Comparison of ENCODE assay signal across 29 cellular contexts in the genomic region with DNA sequence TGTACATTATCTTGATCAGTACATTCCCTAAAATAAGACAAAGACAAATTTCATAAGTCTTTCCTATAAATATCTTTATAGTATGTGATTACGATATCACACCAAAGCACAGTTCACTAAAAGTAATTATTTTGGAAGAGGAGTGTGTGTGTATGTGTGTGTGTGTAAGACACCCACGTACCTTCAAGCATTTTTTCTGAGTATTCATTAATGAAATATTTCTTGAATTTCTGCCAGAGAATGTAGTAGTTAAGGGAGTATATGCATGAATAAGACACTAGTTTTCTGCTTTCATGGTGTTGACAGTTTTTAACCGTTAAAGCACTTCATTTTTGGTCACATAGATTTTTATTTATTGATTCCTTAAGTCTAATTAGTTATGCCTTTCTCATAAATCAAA.
"Had no signal": no experiment of that assay in that cellular context is flagged by ENCODE, and none has a peak within 500 bp of the region (broad histone marks: within the 10 kb centered on the region; RNA-seq: fewer than 3 reads in every experiment).

No MANE protein-coding gene starts in this region.

- H3K27ac ChIP-seq: ovary, sigmoid colon, thyroid gland, upper lobe of right lung had no signal

- H3K9me3 Mint-ChIP-seq: activated CD4-positive, alpha-beta memory T cell treated with anti-CD3 and anti-CD28 coated beads, Interleukin-2, amount 10 ng/mL, durations not matched to agents 7 days and 5 days; activated CD4-positive, alpha-beta T cell treated with anti-CD3 and anti-CD28 coated beads, Interleukin-2, amount 10 ng/mL, durations not matched to agents 7 days and 5 days; activated naive CD4-positive, alpha-beta T cell treated with anti-CD3 and anti-CD28 coated beads, Interleukin-2, amount 10 ng/mL, durations not matched to agents 7 days and 5 days; activated naive CD8-positive, alpha-beta T cell treated with anti-CD3 and anti-CD28 coated beads, Interleukin-2, amount 10 ng/mL, durations not matched to agents 7 days and 5 days; activated T-cell treated with anti-CD3 and anti-CD28 coated beads, Interleukin-2, amount 50 U/mL, for 24 hours; effector memory CD8-positive, alpha-beta T cell; naive B cell; stimulated activated memory B cell treated with anti-CD40 and anti-IgM and Interleukin-4, amounts not matched to agents 10 μg/mL and 1 μg/mL and 100 μg/mL, for 72 hours; stimulated activated naive CD8-positive, alpha-beta T cell treated with anti-CD3 and anti-CD28 coated beads, Interleukin-15, amount 100 ng/mL, for 72 hours had no signal

- ATAC-seq: effector memory CD8-positive, alpha-beta T cell; stimulated activated memory B cell treated with anti-CD40 and anti-IgM and Interleukin-4, amounts not matched to agents 10 μg/mL and 1 μg/mL and 100 μg/mL, for 72 hours; stimulated activated naive CD8-positive, alpha-beta T cell treated with anti-CD3 and anti-CD28 coated beads, Interleukin-15, amount 100 ng/mL, for 72 hours; upper lobe of right lung had no signal

- H3K36me3 Mint-ChIP-seq: activated naive CD4-positive, alpha-beta T cell treated with anti-CD3 and anti-CD28 coated beads, Interleukin-2, amount 10 ng/mL, durations not matched to agents 7 days and 5 days; activated naive CD8-positive, alpha-beta T cell treated with anti-CD3 and anti-CD28 coated beads, Interleukin-2, amount 10 ng/mL, durations not matched to agents 7 days and 5 days; mesothelial cell of epicardium; naive B cell; stimulated activated memory B cell treated with anti-CD40 and anti-IgM and Interleukin-4, amounts not matched to agents 10 μg/mL and 1 μg/mL and 100 μg/mL, for 72 hours had no signal

- H3K4me3 Mint-ChIP-seq: activated CD4-positive, alpha-beta memory T cell treated with anti-CD3 and anti-CD28 coated beads, Interleukin-2, amount 10 ng/mL, durations not matched to agents 7 days and 5 days; activated CD4-positive, alpha-beta T cell treated with anti-CD3 and anti-CD28 coated beads, Interleukin-2, amount 10 ng/mL, durations not matched to agents 7 days and 5 days; activated naive CD4-positive, alpha-beta T cell treated with anti-CD3 and anti-CD28 coated beads, Interleukin-2, amount 10 ng/mL, durations not matched to agents 7 days and 5 days; activated naive CD8-positive, alpha-beta T cell treated with anti-CD3 and anti-CD28 coated beads, Interleukin-2, amount 10 ng/mL, durations not matched to agents 7 days and 5 days; activated T-cell treated with anti-CD3 and anti-CD28 coated beads, Interleukin-2, amount 50 U/mL, for 24 hours; effector memory CD8-positive, alpha-beta T cell; mesothelial cell of epicardium; naive B cell; stimulated activated memory B cell treated with anti-CD40 and anti-IgM and Interleukin-4, amounts not matched to agents 10 μg/mL and 1 μg/mL and 100 μg/mL, for 72 hours; stimulated activated naive CD8-positive, alpha-beta T cell treated with anti-CD3 and anti-CD28 coated beads, Interleukin-15, amount 100 ng/mL, for 72 hours had no signal

- H3K36me3 ChIP-seq: ovary, sigmoid colon, thyroid gland, upper lobe of right lung had no signal

- FAIRE-seq: islet of Langerhans had no signal

- H3K9me3 ChIP-seq: ovary, sigmoid colon, thyroid gland, upper lobe of right lung had no signal

- H3K4me2 ChIP-seq: smooth muscle cell had no signal

- H3K4me1 Mint-ChIP-seq: activated CD4-positive, alpha-beta memory T cell treated with anti-CD3 and anti-CD28 coated beads, Interleukin-2, amount 10 ng/mL, durations not matched to agents 7 days and 5 days; activated CD4-positive, alpha-beta T cell treated with anti-CD3 and anti-CD28 coated beads, Interleukin-2, amount 10 ng/mL, durations not matched to agents 7 days and 5 days; activated naive CD4-positive, alpha-beta T cell treated with anti-CD3 and anti-CD28 coated beads, Interleukin-2, amount 10 ng/mL, durations not matched to agents 7 days and 5 days; activated naive CD8-positive, alpha-beta T cell treated with anti-CD3 and anti-CD28 coated beads, Interleukin-2, amount 10 ng/mL, durations not matched to agents 7 days and 5 days; naive B cell; stimulated activated memory B cell treated with anti-CD40 and anti-IgM and Interleukin-4, amounts not matched to agents 10 μg/mL and 1 μg/mL and 100 μg/mL, for 72 hours; stimulated activated naive CD8-positive, alpha-beta T cell treated with anti-CD3 and anti-CD28 coated beads, Interleukin-15, amount 100 ng/mL, for 72 hours had no signal

- H3K4me3 ChIP-seq: ovary, sigmoid colon, smooth muscle cell, thyroid gland, upper lobe of right lung had no signal

- H3K27me3 ChIP-seq: ovary, sigmoid colon, thyroid gland, upper lobe of right lung had no signal

- H3K27me3 Mint-ChIP-seq: activated naive CD4-positive, alpha-beta T cell treated with anti-CD3 and anti-CD28 coated beads, Interleukin-2, amount 10 ng/mL, durations not matched to agents 7 days and 5 days; effector memory CD8-positive, alpha-beta T cell; naive B cell; progenitor cell of endocrine pancreas; stimulated activated memory B cell treated with anti-CD40 and anti-IgM and Interleukin-4, amounts not matched to agents 10 μg/mL and 1 μg/mL and 100 μg/mL, for 72 hours; stimulated activated naive CD8-positive, alpha-beta T cell treated with anti-CD3 and anti-CD28 coated beads, Interleukin-15, amount 100 ng/mL, for 72 hours had no signal

- DNase-seq: activated CD4-positive, alpha-beta memory T cell treated with anti-CD3 and anti-CD28 coated beads, Interleukin-2, amount 10 ng/mL, durations not matched to agents 7 days and 5 days; activated CD4-positive, alpha-beta T cell treated with anti-CD3 and anti-CD28 coated beads for 1 hour; activated CD4-positive, alpha-beta T cell treated with anti-CD3 and anti-CD28 coated beads, Interleukin-2, amount 10 ng/mL, durations not matched to agents 7 days and 5 days; activated CD8-positive, alpha-beta memory T cell treated with anti-CD3 and anti-CD28 coated beads, Interleukin-2, amount 50 U/mL, for 48 hours; activated gamma-delta T cell; activated naive CD4-positive, alpha-beta T cell treated with anti-CD3 and anti-CD28 coated beads, Interleukin-2, amount 10 ng/mL, durations not matched to agents 7 days and 5 days; activated naive CD8-positive, alpha-beta T cell treated with anti-CD3 and anti-CD28 coated beads, Interleukin-2, amount 10 ng/mL, durations not matched to agents 7 days and 5 days; activated T-cell treated with anti-CD3 and anti-CD28 coated beads, Interleukin-2, amount 50 U/mL, for 24 hours; amygdala; cortex of kidney; effector memory CD8-positive, alpha-beta T cell; foreskin melanocyte; left cardiac atrium; naive B cell; ovary; retina; sigmoid colon; stimulated activated CD4-positive, alpha-beta T cell treated with anti-CD3 and anti-CD28 coated beads, Interleukin-1b, Interleukin-23, amount 100 ng/mL, for 48 hours; stimulated activated CD4-positive, alpha-beta T cell treated with anti-CD3 and anti-CD28 coated beads, Interleukin-4, amount 100 ng/mL, for 4 hours; stimulated activated CD8-positive, alpha-beta memory T cell treated with anti-CD3 and anti-CD28 coated beads, Interleukin-4, amount 100 ng/mL, for 48 hours; stimulated activated naive CD8-positive, alpha-beta T cell treated with anti-CD3 and anti-CD28 coated beads, Interleukin-15, amount 100 ng/mL, for 72 hours; T-helper 2 cell; thyroid gland; upper lobe of right lung had no signal

- H3K4me1 ChIP-seq: sigmoid colon, thyroid gland, upper lobe of right lung had no signal

- H3K27ac Mint-ChIP-seq: activated CD4-positive, alpha-beta memory T cell treated with anti-CD3 and anti-CD28 coated beads, Interleukin-2, amount 10 ng/mL, durations not matched to agents 7 days and 5 days; activated CD4-positive, alpha-beta T cell treated with anti-CD3 and anti-CD28 coated beads, Interleukin-2, amount 10 ng/mL, durations not matched to agents 7 days and 5 days; activated naive CD4-positive, alpha-beta T cell treated with anti-CD3 and anti-CD28 coated beads, Interleukin-2, amount 10 ng/mL, durations not matched to agents 7 days and 5 days; activated naive CD8-positive, alpha-beta T cell treated with anti-CD3 and anti-CD28 coated beads, Interleukin-2, amount 10 ng/mL, durations not matched to agents 7 days and 5 days; activated T-cell treated with anti-CD3 and anti-CD28 coated beads, Interleukin-2, amount 50 U/mL, for 24 hours; effector memory CD8-positive, alpha-beta T cell; mesothelial cell of epicardium; naive B cell; progenitor cell of endocrine pancreas; stimulated activated memory B cell treated with anti-CD40 and anti-IgM and Interleukin-4, amounts not matched to agents 10 μg/mL and 1 μg/mL and 100 μg/mL, for 72 hours; stimulated activated naive CD8-positive, alpha-beta T cell treated with anti-CD3 and anti-CD28 coated beads, Interleukin-15, amount 100 ng/mL, for 72 hours had no signal
